9 cellular contexts compared by ENCODE assay signal in the genomic region with DNA sequence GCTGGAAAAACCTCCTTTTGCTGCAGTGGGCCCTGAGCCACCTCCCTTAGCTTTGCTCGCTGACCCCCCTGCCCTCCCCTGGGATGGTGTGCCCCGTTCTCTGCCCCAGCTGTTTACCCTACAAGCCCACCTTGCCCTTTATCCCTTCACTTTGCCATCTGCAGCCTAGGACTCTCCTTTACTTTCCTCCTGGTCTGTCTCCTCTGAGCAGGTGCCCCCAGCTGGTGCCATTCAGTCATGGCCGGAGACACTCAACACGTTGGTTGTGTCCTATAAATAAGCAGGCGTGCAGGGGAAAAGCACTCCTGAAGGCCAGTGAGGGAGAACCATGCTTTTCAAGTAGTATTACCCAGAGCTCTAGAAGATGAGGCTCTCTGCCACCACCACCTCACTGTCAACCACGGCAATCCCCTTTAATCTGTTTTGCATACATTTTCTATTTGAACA. TPM values are rescaled to one million over a fixed set of nuclear protein-coding genes. Genes with fewer than 3 reads are reported as not detected.
DNase-seq lines count a peak whose midpoint lies in the region; ATAC-seq and TF ChIP-seq lines count a peak whose summit lies in the region.
"Had no signal": no experiment of that assay in that cellular context is flagged by ENCODE, and none has a peak within 500 bp of the region (broad histone marks: within the 10 kb centered on the region; RNA-seq: fewer than 3 reads in every experiment).

No MANE protein-coding gene starts in this region.

- H3K36me3 ChIP-seq in right atrium auricular region (peaks cover 13% of the 10 kb centered on the region), tibial nerve (peaks cover 0 to 21% (median 0%) of the 10 kb centered on the region in 3 donors)

- ATAC-seq in HG03469 (IDR thresholded peaks at IDR 0.05; ENCODE audit: unreplicated experiment) = peak; percentile 24

- TF ChIP-seq CTCF in right atrium auricular region (IDR thresholded peaks at IDR 0.05) (peak in 1 of 2 donors; percentile 26), tibial nerve (IDR thresholded peaks at IDR 0.05) (no peak)

- no peak overlapping the region for H3K4me3 Mint-ChIP-seq in T-helper 1 cell treated with Interleukin-12 subunit alpha and Interleukin-12 subunit beta and Interleukin-4 antibody, amounts not matched to agents 30 μg/mL and 1 μg/mL, for 36 hours

- H3K27me3 ChIP-seq in right atrium auricular region = no peaks in the 10 kb centered on the region
- H3K27me3 ChIP-seq in tibial nerve = no peaks in the 10 kb centered on the region

- H3K9me3 ChIP-seq in right atrium auricular region (no peaks in the 10 kb centered on the region), tibial nerve (no peaks in the 10 kb centered on the region)

- peaks cover 0 to 94% of the 10 kb centered on the region in 2 donors for H3K4me1 ChIP-seq in right atrium auricular region
- H3K4me1 ChIP-seq in tibial nerve = peaks cover 8 to 92% (median 63%) of the 10 kb centered on the region in 4 donors

- H3K4me1 Mint-ChIP-seq in T-helper 1 cell treated with Interleukin-12 subunit alpha and Interleukin-12 subunit beta and Interleukin-4 antibody, amounts not matched to agents 30 μg/mL and 1 μg/mL, for 36 hours (ENCODE audit: low read depth) = peaks cover 38% of the 10 kb centered on the region

- DNase-seq in T-helper 1 cell (no peak), right atrium auricular region (ENCODE audit: low spot score) (peak; percentile 59), tibial nerve (ENCODE audit: low spot score in 2 of 2) (no peak), NCI-H1436 treated with DMSO at 0.1 percent for 48 hours (lab: John Stamatoyannopoulos, UW) (no peak), A172 (ENCODE audit: low spot score) (no peak), kidney glomerular epithelial cell (lab: John Stamatoyannopoulos, UW) (no peak)
- DNase-seq: ACHN had no signal

- H3K9me3 Mint-ChIP-seq in T-helper 1 cell treated with Interleukin-12 subunit alpha and Interleukin-12 subunit beta and Interleukin-4 antibody, amounts not matched to agents 30 μg/mL and 1 μg/mL, for 36 hours = no peaks in the 10 kb centered on the region

- peaks cover 2% of the 10 kb centered on the region for H3K36me3 Mint-ChIP-seq in T-helper 1 cell treated with Interleukin-12 subunit alpha and Interleukin-12 subunit beta and Interleukin-4 antibody, amounts not matched to agents 30 μg/mL and 1 μg/mL, for 36 hours (ENCODE audit: low read depth)

- peak overlapping the region; percentile 38 for H3K27ac Mint-ChIP-seq in T-helper 1 cell treated with Interleukin-12 subunit alpha and Interleukin-12 subunit beta and Interleukin-4 antibody, amounts not matched to agents 30 μg/mL and 1 μg/mL, for 36 hours

- no peaks in the 10 kb centered on the region for H3K27me3 Mint-ChIP-seq in T-helper 1 cell treated with Interleukin-12 subunit alpha and Interleukin-12 subunit beta and Interleukin-4 antibody, amounts not matched to agents 30 μg/mL and 1 μg/mL, for 36 hours (ENCODE audit: low read depth)

- 68 to 77% methylated on average over 6 of the region's 6 CpGs for WGBS in tibial nerve, 2 donors

- peak overlapping the region; percentile 94 to 96 for H3K27ac ChIP-seq in right atrium auricular region
- H3K27ac ChIP-seq in tibial nerve = peak overlapping the region; percentile 79 to 94 (median 91)

- H3K4me3 ChIP-seq in right atrium auricular region (no peak overlapping the region), tibial nerve (peak overlapping the region in 1 of 4 donors; percentile 15)

- TF ChIP-seq EP300 in tibial nerve (IDR thresholded peaks at IDR 0.05) = no peak

- TF ChIP-seq POLR2A in tibial nerve (IDR thresholded peaks at IDR 0.05) = no peak

RNA-seq across cellular contexts. Expression of gene RASSF4, which starts 6.1 kb away (rescaled TPM):
- 10 to 100 TPM; 43.3 to 43.4 TPM for total RNA-seq in right atrium auricular region
- 100 to 1,000 TPM; 153 to 275 (median 185) TPM for total RNA-seq in tibial nerve
- total RNA-seq in A172 (2014; rRNA removed; shearing (Covaris generic)) = 3.2 and 9.6 TPM in 2 replicates

RNA-seq across cellular contexts. Expression of gene DEPP1, which starts 12.9 kb away (rescaled TPM):
- total RNA-seq in right atrium auricular region (100 to 1,000 TPM in 1 of 2 donors, 10 to 100 TPM in 1; 68.8 to 143 TPM), tibial nerve (1,000 to 10,000 TPM in 1 of 4 donors, 100 to 1,000 TPM in 3; 530 to 1,439 (median 798) TPM)
- total RNA-seq in A172 (2014; rRNA removed; shearing (Covaris generic)) = 2.2 and 6.5 TPM in 2 replicates

RNA-seq across cellular contexts. Expression of gene ZNF22, which starts 35.0 kb away (rescaled TPM):
- total RNA-seq in right atrium auricular region (10 to 100 TPM; 19.3 to 20.5 TPM), tibial nerve (10 to 100 TPM; 23.4 to 30.2 (median 26.0) TPM)
- total RNA-seq in A172 (2014; rRNA removed; shearing (Covaris generic)) = 7.0 and 7.9 TPM in 2 replicates

RNA-seq across cellular contexts. Expression of gene TMEM72, which starts 54.5 kb away (rescaled TPM):
- total RNA-seq in right atrium auricular region = under 1 TPM in 1 of 2 donors, not detected in 1; 0.15 TPM
- total RNA-seq in tibial nerve = under 1 TPM in 2 of 4 donors, not detected in 2; 0.20 to 0.21 TPM
- total RNA-seq in A172 (2014; rRNA removed; shearing (Covaris generic)) = not detected in 2 replicates
